Comparison of ENCODE assay signal across 22 cellular contexts in the genomic region with DNA sequence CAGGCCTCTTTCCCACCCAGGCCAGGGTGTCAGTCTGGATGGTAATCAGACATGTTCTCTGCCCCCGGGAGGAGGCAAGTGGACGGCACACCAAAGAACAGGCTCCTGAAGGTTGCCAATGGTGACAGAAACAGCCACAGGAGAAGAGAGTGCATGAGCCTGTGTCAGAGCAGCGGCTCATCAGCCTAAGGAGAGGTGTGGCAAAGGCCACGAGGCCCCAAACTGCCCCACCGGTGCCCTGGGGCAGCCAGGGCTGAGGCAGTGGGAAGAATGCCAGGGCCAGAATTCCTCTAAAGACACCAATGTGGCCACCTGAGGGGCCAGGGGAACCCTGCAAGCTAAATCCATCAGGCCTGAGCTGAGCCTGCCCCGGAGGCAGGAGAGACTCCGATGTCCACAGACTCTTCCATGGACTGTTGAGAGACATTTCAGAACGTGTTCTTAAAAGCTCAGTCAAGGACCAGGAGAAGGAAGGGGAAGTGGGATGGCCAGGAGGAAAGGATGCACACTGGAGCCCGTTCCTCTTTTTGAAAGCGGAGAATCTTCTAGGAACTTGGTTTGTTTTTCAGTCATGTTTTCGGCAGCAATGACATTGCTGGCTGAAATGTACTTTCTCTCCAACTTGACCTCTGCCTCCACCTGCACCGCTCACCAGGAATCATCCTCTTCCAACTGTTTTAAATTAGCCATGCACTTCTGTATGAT.
"Had no signal": no experiment of that assay in that cellular context is flagged by ENCODE, and none has a peak within 500 bp of the region (broad histone marks: within the 10 kb centered on the region; RNA-seq: fewer than 3 reads in every experiment).

No MANE protein-coding gene starts in this region.

- H3K9me3 Mint-ChIP-seq: effector memory CD8-positive, alpha-beta T cell; memory B cell had no signal

- H3K27ac Mint-ChIP-seq: activated naive CD8-positive, alpha-beta T cell; effector memory CD8-positive, alpha-beta T cell; memory B cell; naive thymus-derived CD4-positive, alpha-beta T cell; progenitor cell of endocrine pancreas had no signal

- H3K4me3 Mint-ChIP-seq: activated naive CD8-positive, alpha-beta T cell; effector memory CD8-positive, alpha-beta T cell; memory B cell; naive thymus-derived CD4-positive, alpha-beta T cell had no signal

- DNase-seq: activated CD4-positive, alpha-beta T cell treated with anti-CD3 and anti-CD28 coated beads for 48 hours; activated CD4-positive, alpha-beta T cell treated with anti-CD3 and anti-CD28 coated beads, Interleukin-2, amount 50 U/mL, for 48 hours; activated CD8-positive, alpha-beta memory T cell treated with anti-CD3 and anti-CD28 coated beads for 24 hours; activated effector memory CD4-positive, alpha-beta T cell treated with Interleukin-2 at 50 U/mL for 16 hours; activated naive CD4-positive, alpha-beta T cell treated with Interleukin-2 at 50 U/mL for 16 hours; brain microvascular endothelial cell; effector memory CD8-positive, alpha-beta T cell; foreskin keratinocyte; heart left ventricle; midbrain; naive thymus-derived CD4-positive, alpha-beta T cell; ovary; right lobe of liver; stimulated activated CD4-positive, alpha-beta T cell treated with anti-CD3 and anti-CD28 coated beads, Interleukin-12 subunit alpha, Interleukin-12 subunit beta, amount 100 ng/mL, for 4 hours; stimulated activated CD4-positive, alpha-beta T cell treated with anti-CD3 and anti-CD28 coated beads, Interleukin-4, amount 100 ng/mL, for 1 hour; stomach; thyroid gland; upper lobe of left lung; WERI-Rb-1 had no signal

- H3K36me3 Mint-ChIP-seq: activated naive CD8-positive, alpha-beta T cell; memory B cell; naive thymus-derived CD4-positive, alpha-beta T cell had no signal

- H3K4me1 Mint-ChIP-seq: memory B cell had no signal
